8 cellular contexts compared by ENCODE assay signal in the genomic region with DNA sequence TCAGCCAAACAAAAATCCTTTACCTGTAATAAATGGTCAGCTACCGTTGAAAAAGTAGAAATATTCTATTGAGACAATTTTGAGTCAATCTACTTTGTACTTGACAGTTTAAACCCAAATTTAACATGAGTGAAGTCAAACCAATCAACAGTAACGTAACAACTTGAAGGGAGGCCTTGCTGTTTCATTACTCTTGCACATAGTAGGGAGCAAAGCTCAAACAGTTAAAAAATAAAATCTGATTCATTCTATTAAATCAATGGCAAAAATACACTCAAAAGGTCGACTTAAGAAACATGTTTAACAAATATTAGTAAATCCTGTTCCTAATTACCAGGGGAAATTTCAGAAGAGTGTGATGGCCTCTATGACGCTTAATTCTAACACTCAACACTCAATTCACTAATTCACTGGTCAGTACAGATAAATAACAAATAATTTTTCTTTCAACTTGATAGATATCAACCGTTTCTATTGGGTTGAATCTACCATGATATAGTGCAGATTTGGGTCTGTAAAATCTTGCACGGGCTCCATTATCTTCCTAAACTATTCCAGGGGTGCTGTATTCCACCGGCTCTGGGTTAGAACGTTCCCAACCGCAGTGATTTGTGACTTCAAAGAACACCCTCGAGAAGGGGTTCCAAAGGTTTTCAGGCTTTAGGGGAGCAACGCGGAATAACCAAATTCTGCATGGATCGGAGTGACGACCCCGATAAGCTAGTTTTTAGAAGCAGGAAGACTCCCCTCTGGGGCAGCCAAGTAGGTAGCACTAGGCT. TPM values are rescaled to one million over a fixed set of nuclear protein-coding genes. Genes with fewer than 3 reads are reported as not detected.
DNase-seq lines count a peak whose midpoint lies in the region; ATAC-seq, FAIRE-seq and TF ChIP-seq lines count a peak whose summit lies in the region.

No MANE protein-coding gene starts in this region.

- H3K36me3 ChIP-seq in HepG2 (replicated peaks in 1 of 2; ENCODE audit: control insufficient read depth in 1 of 2, insufficient read depth in 2 of 2, low read length in 2 of 2) (no peaks in the 10 kb centered on the region; a peak in 1 of 5 replicates), thoracic aorta (no peaks in the 10 kb centered on the region)

- no peaks in the 10 kb centered on the region for H3K9me3 ChIP-seq in HepG2 (ENCODE audit: low read length)
- no peaks in the 10 kb centered on the region for H3K9me3 ChIP-seq in thoracic aorta

- H3K4me1 Mint-ChIP-seq in activated CD4-positive, alpha-beta T cell treated with anti-CD3 and anti-CD28 coated beads for 36 hours, result peaks cover 67% of the 10 kb centered on the region
- peaks cover 38% of the 10 kb centered on the region for H3K4me1 Mint-ChIP-seq in activated naive CD8-positive, alpha-beta T cell treated with anti-CD3 and anti-CD28 coated beads, Interleukin-2, amount 10 ng/mL, durations not matched to agents 7 days and 5 days

- in situ Hi-C loops in HepG2 (cut with HindIII; ENCODE audit: extremely low pct_ligation_motif_present, low pct_unique_long_range_greater_than_20kb), result no loop called here

- no peak for TF ChIP-seq EP300 in HepG2 (IDR thresholded peaks at IDR 0.05; ENCODE audit: low read depth in 2 of 2, low read length in 2 of 2)
- TF ChIP-seq EP300 in HepG2 (CRISPR knock-in tag; IDR thresholded peaks at IDR 0.05; ENCODE audit: borderline replicate concordance), result no peak

- BruUV-seq in HepG2 (replicated peaks; lab: Mats Ljungman, UMichigan), result TSS peak; percentile 42

- H3K27ac ChIP-seq in HepG2 (ENCODE audit: extremely low read length, insufficient read depth, low read length) (peak overlapping the region; percentile 90), thoracic aorta (peak overlapping the region in 1 of 2 donors; percentile 38)

- H3K4me1 ChIP-seq in HepG2 (ENCODE audit: insufficient read depth, low read length), result peaks cover 58% of the 10 kb centered on the region
- H3K4me1 ChIP-seq in thoracic aorta (ENCODE audit: control insufficient read depth in 1 of 2, low read depth in 2 of 2), result peaks cover 4 to 6% of the 10 kb centered on the region in 2 donors

- no peak for DNase-seq in activated CD4-positive, alpha-beta T cell treated with anti-CD3 and anti-CD28 coated beads for 36 hours
- no peak for DNase-seq in activated CD4-positive, alpha-beta T cell treated with anti-CD3 and anti-CD28 coated beads, Interleukin-2, amount 50 U/mL, for 48 hours
- no peak for DNase-seq in activated naive CD8-positive, alpha-beta T cell treated with anti-CD3 and anti-CD28 coated beads, Interleukin-2, amount 10 ng/mL, durations not matched to agents 7 days and 5 days
- DNase-seq in HepG2 (ENCODE audit: low spot score), result no peak
- no peak for DNase-seq in thoracic aorta (ENCODE audit: low spot score)
- no peak for DNase-seq in HT-29 (ENCODE audit: low spot score)
- DNase-seq in stimulated activated CD4-positive, alpha-beta T cell treated with anti-CD3 and anti-CD28 coated beads, Interleukin-4, amount 100 ng/mL, for 1 hour, result no peak
- no peak for DNase-seq in NCI-H2081 treated with DMSO at 0.1 percent for 48 hours (lab: John Stamatoyannopoulos, UW)

- H3K4me3 Mint-ChIP-seq in activated CD4-positive, alpha-beta T cell treated with anti-CD3 and anti-CD28 coated beads for 36 hours, result peak overlapping the region; percentile 82
- peak overlapping the region; percentile 83 for H3K4me3 Mint-ChIP-seq in activated naive CD8-positive, alpha-beta T cell treated with anti-CD3 and anti-CD28 coated beads, Interleukin-2, amount 10 ng/mL, durations not matched to agents 7 days and 5 days

- peaks cover 9% of the 10 kb centered on the region for H3K36me3 Mint-ChIP-seq in activated CD4-positive, alpha-beta T cell treated with anti-CD3 and anti-CD28 coated beads for 36 hours (ENCODE audit: low read depth)
- H3K36me3 Mint-ChIP-seq in activated naive CD8-positive, alpha-beta T cell treated with anti-CD3 and anti-CD28 coated beads, Interleukin-2, amount 10 ng/mL, durations not matched to agents 7 days and 5 days, result peaks cover 5% of the 10 kb centered on the region

- H4K20me1 ChIP-seq in HepG2 (ENCODE audit: insufficient read depth, low read length), result no peaks in the 10 kb centered on the region; the same call in 1 of the 2 replicates

- TF ChIP-seq POLR2A in HepG2 (IDR thresholded peaks at IDR 0.05; ENCODE audit: insufficient read depth in 1 of 2, low read depth in 2 of 2, low read length in 2 of 2), result no peak

- peaks cover 39% of the 10 kb centered on the region for H3K79me2 ChIP-seq in HepG2 (ENCODE audit: insufficient read depth, low read length)

- TF ChIP-seq CTCF in HepG2 (CRISPR knock-in tag; IDR thresholded peaks at IDR 0.05), result no peak
- no peak for TF ChIP-seq CTCF in thoracic aorta (IDR thresholded peaks at IDR 0.05)

- peaks cover 8% of the 10 kb centered on the region for H3K27me3 Mint-ChIP-seq in activated CD4-positive, alpha-beta T cell treated with anti-CD3 and anti-CD28 coated beads for 36 hours
- peaks cover 7% of the 10 kb centered on the region for H3K27me3 Mint-ChIP-seq in activated naive CD8-positive, alpha-beta T cell treated with anti-CD3 and anti-CD28 coated beads, Interleukin-2, amount 10 ng/mL, durations not matched to agents 7 days and 5 days

- H2AFZ ChIP-seq in HepG2 (ENCODE audit: low read length), result peak overlapping the region; percentile 34

- peak overlapping the region; percentile 95 for H3K4me2 ChIP-seq in HepG2 (ENCODE audit: low read depth, low read length)

- no peaks in the 10 kb centered on the region for H3K9me3 Mint-ChIP-seq in activated CD4-positive, alpha-beta T cell treated with anti-CD3 and anti-CD28 coated beads for 36 hours (ENCODE audit: low read depth)
- H3K9me3 Mint-ChIP-seq in activated naive CD8-positive, alpha-beta T cell treated with anti-CD3 and anti-CD28 coated beads, Interleukin-2, amount 10 ng/mL, durations not matched to agents 7 days and 5 days, result no peaks in the 10 kb centered on the region

- no peak for ATAC-seq in activated CD4-positive, alpha-beta T cell treated with anti-CD3 and anti-CD28 coated beads for 36 hours
- ATAC-seq in activated naive CD8-positive, alpha-beta T cell treated with anti-CD3 and anti-CD28 coated beads, Interleukin-2, amount 10 ng/mL, durations not matched to agents 7 days and 5 days (ENCODE audit: low read depth), result no peak
- ATAC-seq in HepG2 (no peak), thoracic aorta (ENCODE audit: insufficient number of reproducible peaks, low FRiP score, low read depth) (no peak)

- whole genome bisulfite sequencing in HepG2 (ENCODE audit: low lambda C conversion rate), result 12% methylated on average over 15 of the region's 15 CpGs

- H3K4me3 ChIP-seq in HepG2 (replicated peaks in 1 of 3; ENCODE audit: insufficient read depth in 1 of 3, low read depth in 2 of 3, low read length in 3 of 3) (peak overlapping the region; percentile 66 to 92 (median 84)), thoracic aorta (peak overlapping the region; percentile 83)

- FAIRE-seq in HepG2 (lab: Jason Lieb, UNC), result no peak

- H3K27ac Mint-ChIP-seq in activated CD4-positive, alpha-beta T cell treated with anti-CD3 and anti-CD28 coated beads for 36 hours, result peak overlapping the region; percentile 80
- peak overlapping the region; percentile 74 for H3K27ac Mint-ChIP-seq in activated naive CD8-positive, alpha-beta T cell treated with anti-CD3 and anti-CD28 coated beads, Interleukin-2, amount 10 ng/mL, durations not matched to agents 7 days and 5 days

- no peak for TF ChIP-seq RAD21 in HepG2 (CRISPR knock-in tag; IDR thresholded peaks at IDR 0.05)

- POLR2A ChIA-PET in activated CD4-positive, alpha-beta T cell treated with anti-CD3 and anti-CD28 coated beads for 36 hours (lab: Charles Lee), result interaction anchor here (0.7 kb wide), 1 partner anchor 18 kb away, joined by 3 read pairs; no protein-coding TSS in a partner anchor
- POLR2A ChIA-PET in activated naive CD8-positive, alpha-beta T cell treated with anti-CD3 and anti-CD28 coated beads, Interleukin-2, amount 10 ng/mL, durations not matched to agents 7 days and 5 days (lab: Charles Lee), result interaction anchor here (0.6 to 1.8 kb wide), 11 partner anchors 8 to 1026 kb away, joined by 3 to 7 read pairs (median 3); a partner anchor contains a TSS
- POLR2A ChIA-PET in HepG2 (lab: Yijun Ruan, JAX), result interaction anchor here (0.7 to 2.3 kb wide), 9 partner anchors 10 to 1028 kb away, joined by 3 to 8 read pairs (median 3); a partner anchor contains a TSS

- intact Hi-C loops in activated CD4-positive, alpha-beta T cell treated with anti-CD3 and anti-CD28 coated beads for 36 hours (cut with DNase I, micrococcal nuclease), result loop anchor here (1.0 to 5.0 kb wide), 7 partner anchors 104 to 1027 kb away; a partner anchor contains a TSS
- intact Hi-C loops in HepG2 (cut with micrococcal nuclease; ENCODE audit: unreplicated experiment), result no loop called here

- CTCF ChIA-PET in activated CD4-positive, alpha-beta T cell treated with anti-CD3 and anti-CD28 coated beads for 36 hours (lab: Charles Lee), result interaction anchor here (0.7 to 1.8 kb wide), 2 partner anchors 612 to 626 kb away, joined by 3 to 7 read pairs; no protein-coding TSS in a partner anchor
- CTCF ChIA-PET in HepG2 (lab: Yijun Ruan, JAX; ENCODE audit: low intra/inter-chr PET ratio, low total read pairs), result no interaction called here

- peak overlapping the region; percentile 78 for H3K9ac ChIP-seq in HepG2 (ENCODE audit: insufficient read depth, low read depth, low read length)

- H3K27me3 ChIP-seq in HepG2 (ENCODE audit: control insufficient read depth in 1 of 2, insufficient read depth in 2 of 2, low read length in 2 of 2), result peaks cover 0 to 14% of the 10 kb centered on the region in 2 experiments; a peak in 2 of 5 replicates
- H3K27me3 ChIP-seq in thoracic aorta (replicated peaks; ENCODE audit: insufficient read depth), result no peaks in the 10 kb centered on the region

RNA-seq across cellular contexts. Expression of a gene that starts 1.4 kb away (rescaled TPM):
- total RNA-seq in activated CD4-positive, alpha-beta T cell treated with anti-CD3 and anti-CD28 coated beads for 36 hours, result 10 to 100 TPM; 37.7 to 41.5 TPM
- total RNA-seq in activated naive CD8-positive, alpha-beta T cell treated with anti-CD3 and anti-CD28 coated beads, Interleukin-2, amount 10 ng/mL, durations not matched to agents 7 days and 5 days, result 10 to 100 TPM; 39.6 to 42.9 TPM
- total RNA-seq in HepG2 (2016; rRNA removed; fragmentation: Illumina TruSeq; extraction: Trizol) (31.0 and 37.7 TPM in 2 replicates), thoracic aorta (10 to 100 TPM; 11.5 to 13.5 TPM)
- total RNA-seq in HepG2 (2016; cell fraction: cytosol; rRNA removed; fragmentation: Illumina TruSeq; extraction: Trizol; ENCODE audit: low read depth), result 8.0 and 10.9 TPM in 2 replicates
- 33.0 and 39.2 TPM in 2 replicates for total RNA-seq in HepG2 (2016; cell fraction: insoluble cytoplasmic fraction; rRNA removed; fragmentation: Illumina TruSeq; extraction: Trizol)
- total RNA-seq in HepG2 (2016; cell fraction: membrane; rRNA removed; fragmentation: Illumina TruSeq; extraction: Trizol), result 9.9 and 14.5 TPM in 2 replicates
- total RNA-seq in HepG2 (2016; cell fraction: nucleus; rRNA removed; fragmentation: Illumina TruSeq; extraction: Trizol), result 49.3 and 51.0 TPM in 2 replicates
- polyA plus RNA-seq in HepG2 (2011; rRNA removed), result 58.7 and 67.0 TPM in 2 replicates
- polyA plus RNA-seq in HepG2 (2011; cell fraction: cytosol; rRNA removed), result 15.2 and 18.3 TPM in 2 replicates
- polyA plus RNA-seq in HepG2 (2011; cell fraction: nucleus; rRNA removed), result 127 and 145 TPM in 2 replicates
- polyA plus RNA-seq in HepG2 (2012), result 31.2 and 34.3 TPM in 2 replicates
- 1.00 and 1.2 TPM in 2 replicates for polyA plus RNA-seq in HepG2 (2016; cell fraction: cytosol; fragmentation: Illumina TruSeq; extraction: Trizol; ENCODE audit: low read depth)
- polyA plus RNA-seq in HepG2 (2016; cell fraction: insoluble cytoplasmic fraction; fragmentation: Illumina TruSeq; extraction: Trizol; ENCODE audit: low read depth), result 26.8 and 27.3 TPM in 2 replicates
- 3.6 and 4.1 TPM in 2 replicates for polyA plus RNA-seq in HepG2 (2016; cell fraction: membrane; fragmentation: Illumina TruSeq; extraction: Trizol; ENCODE audit: low read depth)
- polyA plus RNA-seq in HepG2 (2016; cell fraction: nucleus; fragmentation: Illumina TruSeq; extraction: Trizol; ENCODE audit: insufficient read depth, low read depth), result 121 and 134 TPM in 2 replicates
- 15.4 and 29.8 TPM in 2 replicates for polyA minus RNA-seq in HepG2 (2011; rRNA and poly(A)+ RNA removed; ENCODE audit: low replicate concordance)
- polyA minus RNA-seq in HepG2 (2011; cell fraction: cytosol; rRNA and poly(A)+ RNA removed), result 10.9 and 11.5 TPM in 2 replicates
- polyA minus RNA-seq in HepG2 (2011; cell fraction: nucleus; rRNA and poly(A)+ RNA removed), result 73.5 and 78.7 TPM in 2 replicates
- total RNA-seq in HT-29 (2014; rRNA removed; shearing (Covaris generic)), result 23.6 and 25.8 TPM in 2 replicates
